ENCODE assay signal across 15 cellular contexts in genomic region chr1:5493708-5494390, GRCh38.
DNase-seq lines count a peak whose midpoint lies in the region; ATAC-seq and TF ChIP-seq lines count a peak whose summit lies in the region.
"Had no signal": no experiment of that assay in that cellular context is flagged by ENCODE, and none has a peak within 500 bp of the region (broad histone marks: within the 10 kb centered on the region; RNA-seq: fewer than 3 reads in every experiment).

No MANE protein-coding gene starts in this region.

- no peaks in the 10 kb centered on the region for H3K36me3 Mint-ChIP-seq in mesothelial cell of epicardium
- H3K36me3 Mint-ChIP-seq: CD4-positive, alpha-beta memory T cell had no signal

- H3K4me3 ChIP-seq in right cardiac atrium (ENCODE audit: low read length) = no peak overlapping the region
- H3K4me3 ChIP-seq in adrenal gland = no peak overlapping the region
- H3K4me3 ChIP-seq: GM23248 had no signal

- H3K27me3 Mint-ChIP-seq in mesothelial cell of epicardium (ENCODE audit: low read depth) = peaks cover 24% of the 10 kb centered on the region

- TF ChIP-seq CTCF in mesothelial cell of epicardium (IDR thresholded peaks at IDR 0.05; ENCODE audit: unreplicated experiment) = no peak
- TF ChIP-seq CTCF in adrenal gland (IDR thresholded peaks at IDR 0.05) = no peak

- H3K27ac Mint-ChIP-seq in mesothelial cell of epicardium = peak overlapping the region; percentile 87
- H3K27ac Mint-ChIP-seq: CD4-positive, alpha-beta memory T cell had no signal

- H3K9me3 ChIP-seq in right cardiac atrium (ENCODE audit: control insufficient read depth, low read length) (no peaks in the 10 kb centered on the region), adrenal gland (replicated peaks in 1 of 3) (no peaks in the 10 kb centered on the region)

- H3K4me3 Mint-ChIP-seq in mesothelial cell of epicardium = no peak overlapping the region
- H3K4me3 Mint-ChIP-seq: CD4-positive, alpha-beta memory T cell had no signal

- peaks cover 2% of the 10 kb centered on the region for H3K4me1 ChIP-seq in right cardiac atrium (ENCODE audit: control insufficient read depth, insufficient read depth, low read length)
- H3K4me1 ChIP-seq in adrenal gland (replicated peaks in 1 of 2) = no peaks in the 10 kb centered on the region

- intact Hi-C loops in cardiac septum (cut with DNase I) (no loop called here), right cardiac atrium (cut with DNase I) (loop anchor here in 1 of 4 donors (10.0 kb wide), 1 partner anchor 59 kb away; no protein-coding TSS in a partner anchor), sciatic nerve (cut with DNase I) (no loop called here), adrenal gland (cut with DNase I) (no loop called here)

- H3K27me3 ChIP-seq in right cardiac atrium (ENCODE audit: control insufficient read depth, insufficient read depth) = no peaks in the 10 kb centered on the region
- H3K27me3 ChIP-seq in adrenal gland = peaks cover 5% of the 10 kb centered on the region

- H3K9me3 Mint-ChIP-seq in mesothelial cell of epicardium = peaks cover 4% of the 10 kb centered on the region

- H3K4me1 Mint-ChIP-seq in mesothelial cell of epicardium = peaks cover 43% of the 10 kb centered on the region

- H3K27ac ChIP-seq in right cardiac atrium (ENCODE audit: low read length) = no peak overlapping the region
- no peak overlapping the region for H3K27ac ChIP-seq in adrenal gland
- H3K27ac ChIP-seq: GM23248 had no signal

- no peaks in the 10 kb centered on the region for H3K36me3 ChIP-seq in adrenal gland (replicated peaks in 1 of 2)

- no peak for TF ChIP-seq POLR2A in adrenal gland (IDR thresholded peaks at IDR 0.05)

- 57% methylated on average over 12 of the region's 12 CpGs for WGBS in right cardiac atrium
- 47 to 56% (median 49%) methylated on average over 12 of the region's 12 CpGs for WGBS in adrenal gland, 4 donors

- peak; percentile 56 for DNase-seq in cardiac septum (ENCODE audit: low spot score)
- no peak for DNase-seq in right cardiac atrium
- DNase-seq in mesothelial cell of epicardium (ENCODE audit: low spot score in 2 of 2, unreplicated experiment in 2 of 2) = no peak
- DNase-seq in sciatic nerve (ENCODE audit: low spot score) = no peak
- no peak for DNase-seq in NCI-H2081 (lab: John Stamatoyannopoulos, UW)
- DNase-seq in activated CD8-positive, alpha-beta memory T cell treated with anti-CD3 and anti-CD28 coated beads for 24 hours = no peak
- no peak for DNase-seq in NCI-H2171 treated with DMSO at 0.1 percent for 48 hours (lab: John Stamatoyannopoulos, UW)
- no peak for DNase-seq in adrenal gland
- DNase-seq: 8988T; CD4-positive, alpha-beta memory T cell; DMS79; GM23248; HCEC 1CT; NCI-H187 treated with DMSO at 0.1 percent for 48 hours; NCI-H748 treated with DMSO at 0.1 percent for 48 hours had no signal

- ATAC-seq in right cardiac atrium (no peak), sciatic nerve (peak; percentile 90)
